In the genomic region with DNA sequence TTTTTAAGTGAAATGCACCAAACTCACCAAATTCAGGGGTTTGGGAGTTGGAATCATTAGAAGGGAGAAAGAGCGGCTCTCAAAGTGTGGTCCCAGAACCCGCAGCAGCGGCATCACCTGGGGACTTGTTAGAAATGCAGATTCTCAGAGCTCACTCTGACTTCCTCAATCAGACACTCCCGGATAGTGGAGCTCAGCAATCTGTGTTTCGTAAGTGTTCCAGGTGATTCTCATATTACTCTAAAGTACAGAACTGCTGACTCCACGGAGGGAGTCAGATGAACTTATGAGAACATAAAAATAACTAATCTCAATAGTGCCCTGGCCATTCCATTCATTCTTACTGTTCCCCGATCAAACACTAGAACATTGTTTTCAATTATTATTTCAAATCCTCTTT, we compare ENCODE assay signal across 23 cellular contexts.
"Had no signal": no experiment of that assay in that cellular context is flagged by ENCODE, and none has a peak within 500 bp of the region (broad histone marks: within the 10 kb centered on the region; RNA-seq: fewer than 3 reads in every experiment).

No MANE protein-coding gene starts in this region.

- DNase-seq: activated B cell treated with CpG ODN at 0.5 μM for 24 hours; activated CD4-positive, alpha-beta T cell treated with anti-CD3 and anti-CD28 coated beads for 1 hour; activated CD4-positive, alpha-beta T cell treated with anti-CD3 and anti-CD28 coated beads, Interleukin-2, amount 10 ng/mL, durations not matched to agents 24 days and 14 days; activated CD4-positive, alpha-beta T cell treated with anti-CD3 and anti-CD28 coated beads, Interleukin-2, amount 50 U/mL, for 48 hours; activated CD8-positive, alpha-beta memory T cell treated with anti-CD3 and anti-CD28 coated beads for 24 hours; activated gamma-delta T cell; activated naive CD4-positive, alpha-beta T cell treated with anti-CD3 and anti-CD28 coated beads for 36 hours; activated T-cell treated with anti-CD3 and anti-CD28 coated beads for 4 hours; activated T-cell treated with anti-CD3 and anti-CD28 coated beads, Interleukin-2, amount 50 U/mL, for 48 hours; brain microvascular endothelial cell; NCI-H1092; NCI-H1417; NCI-H1930; NCI-H2171; NCI-H226; NCI-H526 treated with DMSO at 0.1 percent for 48 hours; NK-92 treated with Interleukin-12 subunit alpha and Interleukin-12 subunit beta, amount 100 ng/mL, for 24 hours; Peyer's patch; SIG-M5; T-helper 17 cell; T-helper 9 cell had no signal

- H3K4me1 ChIP-seq: Peyer's patch had no signal

- H3K4me3 ChIP-seq: Peyer's patch had no signal

- H3K27ac ChIP-seq: brain microvascular endothelial cell, KMS-11, Peyer's patch had no signal

- H3K9me3 ChIP-seq: Peyer's patch had no signal

- H3K27me3 ChIP-seq: brain microvascular endothelial cell, Peyer's patch had no signal

- ATAC-seq: activated T-helper 17 cell treated with anti-CD3 and anti-CD28 coated beads, Interleukin-2, amount 50 U/mL, for 72 hours; T-helper 17 cell had no signal

- H3K36me3 ChIP-seq: brain microvascular endothelial cell, Peyer's patch had no signal

- H3K9ac ChIP-seq: KMS-11 had no signal

- H3K4me2 ChIP-seq: KMS-11 had no signal
